ENCODE assay signal across 2 cellular contexts in genomic region chr6:119921491-119922010, GRCh38.
TF ChIP-seq lines count a peak whose summit lies in the region.

No MANE protein-coding gene starts in this region.

TF ChIP-seq in HEK293, 187 proteins besides CTCF, POLR2A, EP300 and RAD21 (continued from another document):
- TF ChIP-seq ZNF555 (tag by site-specific recombination; conservative IDR thresholded peaks at IDR 0.05) (no peak), ZNF830 (tag by site-specific recombination; IDR thresholded peaks at IDR 0.05; ENCODE audit: low read depth) (no peak), ZBTB7A (tag by site-specific recombination; IDR thresholded peaks at IDR 0.05; ENCODE audit: low read depth) (no peak)
TF ChIP-seq in HEK293: peak in this region for 2.

TF ChIP-seq in K562, 482 proteins besides CTCF, POLR2A, EP300 and RAD21 (continued from another document):
- no peak for TF ChIP-seq POLR3G (IDR thresholded peaks at IDR 0.05; ENCODE audit: extremely low read depth, insufficient read length, insufficient replicate concordance)
- TF ChIP-seq SMARCA5 (IDR thresholded peaks at IDR 0.05): no peak
- no peak for TF ChIP-seq RBM14 (IDR thresholded peaks at IDR 0.05; ENCODE audit: borderline replicate concordance, insufficient read depth, low read depth, low read length)
- no peak for TF ChIP-seq BRCA1 (IDR thresholded peaks at IDR 0.05)
- no peak for TF ChIP-seq BRCA1 (CRISPR knock-in tag; IDR thresholded peaks at IDR 0.05)
- no peak for TF ChIP-seq ZNF408 (CRISPR knock-in tag; IDR thresholded peaks at IDR 0.05; ENCODE audit: low read depth)
- TF ChIP-seq COPS2 (conservative IDR thresholded peaks at IDR 0.05): no peak
- TF ChIP-seq ZNF668 (CRISPR knock-in tag; IDR thresholded peaks at IDR 0.05): no peak
